Comparison of ENCODE assay signal across 38 cellular contexts in genomic region chr16:5455110-5455509, GRCh38.
"Had no signal": no experiment of that assay in that cellular context is flagged by ENCODE, and none has a peak within 500 bp of the region (broad histone marks: within the 10 kb centered on the region; RNA-seq: fewer than 3 reads in every experiment).

No MANE protein-coding gene starts in this region.

- H3K27ac Mint-ChIP-seq: activated naive CD4-positive, alpha-beta T cell treated with anti-CD3 and anti-CD28 coated beads for 36 hours; activated naive CD4-positive, alpha-beta T cell treated with anti-CD3 and anti-CD28 coated beads, Interleukin-2, amount 10 ng/mL, durations not matched to agents 7 days and 5 days; activated naive CD4-positive, alpha-beta T cell treated with anti-CD3 and anti-CD28 coated beads, Interleukin-2, amount 50 U/mL, for 24 hours; activated naive CD4-positive, alpha-beta T cell treated with anti-CD3 and anti-CD28 coated beads, Interleukin-2, amount 50 U/mL, for 72 hours; activated naive CD8-positive, alpha-beta T cell; activated naive CD8-positive, alpha-beta T cell treated with anti-CD3 and anti-CD28 coated beads for 36 hours; activated naive CD8-positive, alpha-beta T cell treated with anti-CD3 and anti-CD28 coated beads, Interleukin-2, amount 10 ng/mL, durations not matched to agents 7 days and 5 days; activated naive CD8-positive, alpha-beta T cell treated with anti-CD3 and anti-CD28 coated beads, Interleukin-2, amount 50 U/mL, for 24 hours; activated T-cell treated with anti-CD3 and anti-CD28 coated beads, Interleukin-2, amount 50 U/mL, for 24 hours; activated T-cell treated with anti-CD3 and anti-CD28 coated beads, Interleukin-2, amount 50 U/mL, for 72 hours; activated T-helper 1 cell treated with anti-CD3 and anti-CD28 coated beads, Interleukin-12 subunit alpha, Interleukin-12 subunit beta, Interleukin-2, Interleukin-4 antibody, amounts not matched to agents 30 ng/mL and 10 ng/mL and 1 ng/mL, durations not matched to agents 14 hours and 24 hours and 36 hours; activated T-helper 17 cell treated with anti-CD3 and anti-CD28 coated beads, Interleukin-2, amount 50 U/mL, for 72 hours; activated T-helper 2 cell treated with anti-CD3 and anti-CD28 coated beads, Interferon-gamma antibody, Interleukin-2, Interleukin-4, amounts not matched to agents 10 μg/mL and 5 μg/mL and 100 μg/mL, durations not matched to agents 14 hours and 24 hours and 36 hours; brain had no signal

- H3K9me3 ChIP-seq: adrenal gland, ascending aorta, body of pancreas, breast epithelium had no signal

- H3K27me3 ChIP-seq: adrenal gland, ascending aorta, body of pancreas, brain microvascular endothelial cell had no signal

- H3K4me3 Mint-ChIP-seq: activated naive CD4-positive, alpha-beta T cell treated with anti-CD3 and anti-CD28 coated beads for 36 hours; activated naive CD4-positive, alpha-beta T cell treated with anti-CD3 and anti-CD28 coated beads, Interleukin-2, amount 10 ng/mL, durations not matched to agents 7 days and 5 days; activated naive CD4-positive, alpha-beta T cell treated with anti-CD3 and anti-CD28 coated beads, Interleukin-2, amount 50 U/mL, for 24 hours; activated naive CD8-positive, alpha-beta T cell; activated naive CD8-positive, alpha-beta T cell treated with anti-CD3 and anti-CD28 coated beads for 36 hours; activated naive CD8-positive, alpha-beta T cell treated with anti-CD3 and anti-CD28 coated beads, Interleukin-2, amount 10 ng/mL, durations not matched to agents 7 days and 5 days; activated naive CD8-positive, alpha-beta T cell treated with anti-CD3 and anti-CD28 coated beads, Interleukin-2, amount 50 U/mL, for 24 hours; activated T-cell treated with anti-CD3 and anti-CD28 coated beads, Interleukin-2, amount 50 U/mL, for 24 hours; activated T-cell treated with anti-CD3 and anti-CD28 coated beads, Interleukin-2, amount 50 U/mL, for 4 hours; activated T-cell treated with anti-CD3 and anti-CD28 coated beads, Interleukin-2, amount 50 U/mL, for 72 hours; activated T-helper 1 cell treated with anti-CD3 and anti-CD28 coated beads, Interleukin-12 subunit alpha, Interleukin-12 subunit beta, Interleukin-2, Interleukin-4 antibody, amounts not matched to agents 30 ng/mL and 10 ng/mL and 1 ng/mL, durations not matched to agents 14 hours and 24 hours and 36 hours; activated T-helper 17 cell treated with anti-CD3 and anti-CD28 coated beads, Interleukin-2, amount 50 U/mL, for 72 hours; brain; central memory CD8-positive, alpha-beta T cell had no signal

- ATAC-seq: activated naive CD4-positive, alpha-beta T cell treated with anti-CD3 and anti-CD28 coated beads, Interleukin-2, amount 50 U/mL, for 72 hours; activated naive CD8-positive, alpha-beta T cell treated with anti-CD3 and anti-CD28 coated beads, Interleukin-2, amount 50 U/mL, for 24 hours; activated T-cell treated with anti-CD3 and anti-CD28 coated beads, Interleukin-2, amount 50 U/mL, for 4 hours; activated T-cell treated with anti-CD3 and anti-CD28 coated beads, Interleukin-2, amount 50 U/mL, for 72 hours; activated T-helper 17 cell treated with anti-CD3 and anti-CD28 coated beads, Interleukin-2, amount 50 U/mL, for 72 hours; body of pancreas had no signal

- H3K9me3 Mint-ChIP-seq: activated naive CD4-positive, alpha-beta T cell treated with anti-CD3 and anti-CD28 coated beads for 36 hours; activated naive CD4-positive, alpha-beta T cell treated with anti-CD3 and anti-CD28 coated beads, Interleukin-2, amount 10 ng/mL, durations not matched to agents 7 days and 5 days; activated naive CD8-positive, alpha-beta T cell treated with anti-CD3 and anti-CD28 coated beads for 36 hours; activated naive CD8-positive, alpha-beta T cell treated with anti-CD3 and anti-CD28 coated beads, Interleukin-2, amount 50 U/mL, for 24 hours; activated T-cell treated with anti-CD3 and anti-CD28 coated beads, Interleukin-2, amount 50 U/mL, for 24 hours; activated T-cell treated with anti-CD3 and anti-CD28 coated beads, Interleukin-2, amount 50 U/mL, for 4 hours; activated T-helper 1 cell treated with anti-CD3 and anti-CD28 coated beads, Interleukin-12 subunit alpha, Interleukin-12 subunit beta, Interleukin-2, Interleukin-4 antibody, amounts not matched to agents 30 ng/mL and 10 ng/mL and 1 ng/mL, durations not matched to agents 14 hours and 24 hours and 36 hours; activated T-helper 17 cell treated with anti-CD3 and anti-CD28 coated beads, Interleukin-2, amount 50 U/mL, for 72 hours; activated T-helper 2 cell treated with anti-CD3 and anti-CD28 coated beads, Interferon-gamma antibody, Interleukin-2, Interleukin-4, amounts not matched to agents 10 μg/mL and 5 μg/mL and 100 μg/mL, durations not matched to agents 14 hours and 24 hours and 36 hours; brain had no signal

- H3K4me1 ChIP-seq: adrenal gland, ascending aorta, body of pancreas, breast epithelium had no signal

- H3K4me3 ChIP-seq: adrenal gland, ascending aorta, body of pancreas, breast epithelium, cardiac muscle cell had no signal

- DNase-seq: activated effector memory CD4-positive, alpha-beta T cell treated with anti-CD3 and anti-CD28 coated beads, Interleukin-2, amount 50 U/mL, for 16 hours; activated effector memory CD4-positive, alpha-beta T cell treated with Interleukin-2 at 50 U/mL for 16 hours; activated gamma-delta T cell; activated gamma-delta T cell treated with Interleukin-2 at 50 U/mL for 16 hours; activated naive CD4-positive, alpha-beta T cell; activated naive CD4-positive, alpha-beta T cell treated with anti-CD3 and anti-CD28 coated beads for 36 hours; activated naive CD4-positive, alpha-beta T cell treated with anti-CD3 and anti-CD28 coated beads, Interleukin-2, amount 10 ng/mL, durations not matched to agents 7 days and 5 days; activated naive CD4-positive, alpha-beta T cell treated with anti-CD3 and anti-CD28 coated beads, Interleukin-2, amount 50 U/mL, for 16 hours; activated naive CD4-positive, alpha-beta T cell treated with Interleukin-2 at 50 U/mL for 16 hours; activated naive CD8-positive, alpha-beta T cell treated with anti-CD3 and anti-CD28 coated beads for 36 hours; activated naive CD8-positive, alpha-beta T cell treated with anti-CD3 and anti-CD28 coated beads, Interleukin-2, amount 10 ng/mL, durations not matched to agents 7 days and 5 days; activated naive CD8-positive, alpha-beta T cell treated with anti-CD3 and anti-CD28 coated beads, Interleukin-2, amount 50 U/mL, for 24 hours; activated T-cell treated with anti-CD3 and anti-CD28 coated beads, Interleukin-2, amount 50 U/mL, for 1 hour; activated T-cell treated with anti-CD3 and anti-CD28 coated beads, Interleukin-2, amount 50 U/mL, for 24 hours; activated T-cell treated with anti-CD3 and anti-CD28 coated beads, Interleukin-2, amount 50 U/mL, for 4 hours; activated T-cell treated with anti-CD3 and anti-CD28 coated beads, Interleukin-2, amount 50 U/mL, for 48 hours; activated T-cell treated with anti-CD3 and anti-CD28 coated beads, Interleukin-2, amount 50 U/mL, for 72 hours; adrenal gland; amniotic stem cell; amygdala; anterior cingulate cortex; aorta; body of pancreas; brain microvascular endothelial cell; caudate nucleus; central memory CD4-positive, alpha-beta T cell; cerebellar nuclear complex had no signal

- H3K27me3 Mint-ChIP-seq: activated naive CD4-positive, alpha-beta T cell treated with anti-CD3 and anti-CD28 coated beads, Interleukin-2, amount 10 ng/mL, durations not matched to agents 7 days and 5 days; activated naive CD8-positive, alpha-beta T cell treated with anti-CD3 and anti-CD28 coated beads, Interleukin-2, amount 10 ng/mL, durations not matched to agents 7 days and 5 days had no signal

- H3K36me3 ChIP-seq: adrenal gland, ascending aorta, brain microvascular endothelial cell, breast epithelium, cardiac muscle cell had no signal

- H3K27ac ChIP-seq: adrenal gland, ascending aorta, body of pancreas, brain microvascular endothelial cell, breast epithelium, cardiac muscle cell had no signal

- H3K36me3 Mint-ChIP-seq: activated naive CD4-positive, alpha-beta T cell treated with anti-CD3 and anti-CD28 coated beads, Interleukin-2, amount 10 ng/mL, durations not matched to agents 7 days and 5 days; activated naive CD4-positive, alpha-beta T cell treated with anti-CD3 and anti-CD28 coated beads, Interleukin-2, amount 50 U/mL, for 24 hours; activated naive CD4-positive, alpha-beta T cell treated with anti-CD3 and anti-CD28 coated beads, Interleukin-2, amount 50 U/mL, for 72 hours; activated naive CD8-positive, alpha-beta T cell; activated naive CD8-positive, alpha-beta T cell treated with anti-CD3 and anti-CD28 coated beads for 36 hours; activated naive CD8-positive, alpha-beta T cell treated with anti-CD3 and anti-CD28 coated beads, Interleukin-2, amount 10 ng/mL, durations not matched to agents 7 days and 5 days; brain had no signal

- H3K4me1 Mint-ChIP-seq: activated naive CD4-positive, alpha-beta T cell treated with anti-CD3 and anti-CD28 coated beads, Interleukin-2, amount 10 ng/mL, durations not matched to agents 7 days and 5 days; activated naive CD4-positive, alpha-beta T cell treated with anti-CD3 and anti-CD28 coated beads, Interleukin-2, amount 50 U/mL, for 24 hours; activated naive CD8-positive, alpha-beta T cell treated with anti-CD3 and anti-CD28 coated beads for 36 hours; activated naive CD8-positive, alpha-beta T cell treated with anti-CD3 and anti-CD28 coated beads, Interleukin-2, amount 10 ng/mL, durations not matched to agents 7 days and 5 days; activated naive CD8-positive, alpha-beta T cell treated with anti-CD3 and anti-CD28 coated beads, Interleukin-2, amount 50 U/mL, for 24 hours; activated T-helper 17 cell treated with anti-CD3 and anti-CD28 coated beads, Interleukin-2, amount 50 U/mL, for 72 hours; central memory CD8-positive, alpha-beta T cell had no signal
